ENCODE assay signal across 28 cellular contexts in genomic region chr5:38383701-38384100, GRCh38.
"Had no signal": no experiment of that assay in that cellular context is flagged by ENCODE, and none has a peak within 500 bp of the region (broad histone marks: within the 10 kb centered on the region; RNA-seq: fewer than 3 reads in every experiment).

No MANE protein-coding gene starts in this region.

- H3K4me1 Mint-ChIP-seq: stimulated activated effector memory CD8-positive, alpha-beta T cell treated with anti-CD3 and anti-CD28 coated beads, Interleukin-12 subunit alpha, Interleukin-12 subunit beta, amount 100 ng/mL, for 72 hours; stimulated activated naive B cell treated with anti-CD40 and anti-IgM and Interleukin-4, amounts not matched to agents 10 μg/mL and 1 μg/mL and 100 μg/mL, for 72 hours had no signal

- H3K4me3 ChIP-seq: neural progenitor cell, ovary, psoas muscle, right lobe of liver, sigmoid colon, stomach, thoracic aorta, thyroid gland, tibial nerve, upper lobe of right lung, uterus had no signal

- H3K36me3 ChIP-seq: neural progenitor cell, ovary, right lobe of liver, sigmoid colon, stomach, thoracic aorta, thyroid gland, tibial nerve, upper lobe of right lung, uterus had no signal

- FAIRE-seq: small intestine had no signal

- H2AFZ ChIP-seq: neural progenitor cell, parathyroid adenoma had no signal

- H3K4me1 ChIP-seq: parathyroid adenoma, psoas muscle, sigmoid colon, stomach, thyroid gland, tibial nerve, upper lobe of right lung, uterus had no signal

- H3K9me3 ChIP-seq: ovary, psoas muscle, right lobe of liver, sigmoid colon, stomach, thoracic aorta, thyroid gland, tibial nerve, upper lobe of right lung, uterus had no signal

- H3K4me3 Mint-ChIP-seq: naive thymus-derived CD4-positive, alpha-beta T cell; natural killer cell treated with Interleukin-12 subunit alpha and Interleukin-12 subunit beta and Interleukin-15 and Interleukin-18, amount 100 ng/mL, for 72 hours; nephron progenitor cell; neural progenitor cell; stimulated activated effector memory CD8-positive, alpha-beta T cell treated with anti-CD3 and anti-CD28 coated beads, Interleukin-12 subunit alpha, Interleukin-12 subunit beta, amount 100 ng/mL, for 72 hours; stimulated activated naive B cell treated with anti-CD40 and anti-IgM and Interleukin-4, amounts not matched to agents 10 μg/mL and 1 μg/mL and 100 μg/mL, for 72 hours; type B pancreatic cell had no signal

- H3K9ac ChIP-seq: neural progenitor cell, parathyroid adenoma had no signal

- H3K9me3 Mint-ChIP-seq: naive thymus-derived CD4-positive, alpha-beta T cell; natural killer cell treated with Interleukin-12 subunit alpha and Interleukin-12 subunit beta and Interleukin-15 and Interleukin-18, amount 100 ng/mL, for 72 hours; nephron progenitor cell; neural progenitor cell; stimulated activated effector memory CD8-positive, alpha-beta T cell treated with anti-CD3 and anti-CD28 coated beads, Interleukin-12 subunit alpha, Interleukin-12 subunit beta, amount 100 ng/mL, for 72 hours; stimulated activated naive B cell treated with anti-CD40 and anti-IgM and Interleukin-4, amounts not matched to agents 10 μg/mL and 1 μg/mL and 100 μg/mL, for 72 hours; type B pancreatic cell had no signal

- H3K36me3 Mint-ChIP-seq: naive thymus-derived CD4-positive, alpha-beta T cell; natural killer cell treated with Interleukin-12 subunit alpha and Interleukin-12 subunit beta and Interleukin-15 and Interleukin-18, amount 100 ng/mL, for 72 hours; neural progenitor cell; stimulated activated effector memory CD8-positive, alpha-beta T cell treated with anti-CD3 and anti-CD28 coated beads, Interleukin-12 subunit alpha, Interleukin-12 subunit beta, amount 100 ng/mL, for 72 hours; stimulated activated naive B cell treated with anti-CD40 and anti-IgM and Interleukin-4, amounts not matched to agents 10 μg/mL and 1 μg/mL and 100 μg/mL, for 72 hours; type B pancreatic cell had no signal

- ATAC-seq: naive thymus-derived CD4-positive, alpha-beta T cell; natural killer cell treated with Interleukin-12 subunit alpha and Interleukin-12 subunit beta and Interleukin-15 and Interleukin-18, amount 100 ng/mL, for 72 hours; stimulated activated effector memory CD8-positive, alpha-beta T cell treated with anti-CD3 and anti-CD28 coated beads, Interleukin-12 subunit alpha, Interleukin-12 subunit beta, amount 100 ng/mL, for 72 hours; stimulated activated naive B cell treated with anti-CD40 and anti-IgM and Interleukin-4, amounts not matched to agents 10 μg/mL and 1 μg/mL and 100 μg/mL, for 72 hours had no signal

- H3K27ac ChIP-seq: neural progenitor cell, ovary, parathyroid adenoma, psoas muscle, right lobe of liver, sigmoid colon, stomach, thoracic aorta, thyroid gland, tibial nerve, upper lobe of right lung, uterus had no signal

- H3K27ac Mint-ChIP-seq: natural killer cell treated with Interleukin-12 subunit alpha and Interleukin-12 subunit beta and Interleukin-15 and Interleukin-18, amount 100 ng/mL, for 72 hours; neural progenitor cell; progenitor cell of endocrine pancreas; stimulated activated effector memory CD8-positive, alpha-beta T cell treated with anti-CD3 and anti-CD28 coated beads, Interleukin-12 subunit alpha, Interleukin-12 subunit beta, amount 100 ng/mL, for 72 hours; stimulated activated naive B cell treated with anti-CD40 and anti-IgM and Interleukin-4, amounts not matched to agents 10 μg/mL and 1 μg/mL and 100 μg/mL, for 72 hours; type B pancreatic cell had no signal

- H3K79me2 ChIP-seq: parathyroid adenoma had no signal

- H3K4me2 ChIP-seq: neural progenitor cell had no signal

- H3K27me3 ChIP-seq: ovary, right lobe of liver, sigmoid colon, thyroid gland, tibial nerve, uterus had no signal

- DNase-seq: naive thymus-derived CD4-positive, alpha-beta T cell; nephron progenitor cell; occipital lobe; ovary; posterior cingulate gyrus; psoas muscle; right cardiac atrium; right lobe of liver; sigmoid colon; small intestine; stimulated activated CD4-positive, alpha-beta T cell treated with anti-CD3 and anti-CD28 coated beads, Interleukin-15, amount 100 ng/mL, for 24 hours; stimulated activated CD4-positive, alpha-beta T cell treated with anti-CD3 and anti-CD28 coated beads, Interleukin-2, amount 100 ng/mL, for 24 hours; stimulated activated CD4-positive, alpha-beta T cell treated with anti-CD3 and anti-CD28 coated beads, Interleukin-2, amount 100 ng/mL, for 48 hours; stimulated activated CD4-positive, alpha-beta T cell treated with anti-CD3 and anti-CD28 coated beads, Interleukin-4, amount 100 ng/mL, for 24 hours; stimulated activated naive B cell treated with anti-CD40 and anti-IgM and Interleukin-4, amounts not matched to agents 10 μg/mL and 1 μg/mL and 100 μg/mL, for 72 hours; stimulated activated naive CD4-positive, alpha-beta T cell treated with Interleukin-2 at 50 U/mL for 16 hours; stomach; thyroid gland; upper lobe of right lung; uterus had no signal
